ENCODE assay signal across 1 cellular context in genomic region chr16:3400779-3401688, GRCh38.
TF ChIP-seq lines count a peak whose summit lies in the region.

TSS of gene ZNF174 (plus strand) at chr16:3401215. CDS start at chr16:3402005, 790 bp downstream.
TSS of gene ZSCAN32 (minus strand) at chr16:3401004. CDS start at chr16:3397557, 3,447 bp downstream.

TF ChIP-seq in K562, 482 proteins besides CTCF, POLR2A, EP300 and RAD21 (continued from another document and continues in another):
- TF ChIP-seq, protein P1, sequence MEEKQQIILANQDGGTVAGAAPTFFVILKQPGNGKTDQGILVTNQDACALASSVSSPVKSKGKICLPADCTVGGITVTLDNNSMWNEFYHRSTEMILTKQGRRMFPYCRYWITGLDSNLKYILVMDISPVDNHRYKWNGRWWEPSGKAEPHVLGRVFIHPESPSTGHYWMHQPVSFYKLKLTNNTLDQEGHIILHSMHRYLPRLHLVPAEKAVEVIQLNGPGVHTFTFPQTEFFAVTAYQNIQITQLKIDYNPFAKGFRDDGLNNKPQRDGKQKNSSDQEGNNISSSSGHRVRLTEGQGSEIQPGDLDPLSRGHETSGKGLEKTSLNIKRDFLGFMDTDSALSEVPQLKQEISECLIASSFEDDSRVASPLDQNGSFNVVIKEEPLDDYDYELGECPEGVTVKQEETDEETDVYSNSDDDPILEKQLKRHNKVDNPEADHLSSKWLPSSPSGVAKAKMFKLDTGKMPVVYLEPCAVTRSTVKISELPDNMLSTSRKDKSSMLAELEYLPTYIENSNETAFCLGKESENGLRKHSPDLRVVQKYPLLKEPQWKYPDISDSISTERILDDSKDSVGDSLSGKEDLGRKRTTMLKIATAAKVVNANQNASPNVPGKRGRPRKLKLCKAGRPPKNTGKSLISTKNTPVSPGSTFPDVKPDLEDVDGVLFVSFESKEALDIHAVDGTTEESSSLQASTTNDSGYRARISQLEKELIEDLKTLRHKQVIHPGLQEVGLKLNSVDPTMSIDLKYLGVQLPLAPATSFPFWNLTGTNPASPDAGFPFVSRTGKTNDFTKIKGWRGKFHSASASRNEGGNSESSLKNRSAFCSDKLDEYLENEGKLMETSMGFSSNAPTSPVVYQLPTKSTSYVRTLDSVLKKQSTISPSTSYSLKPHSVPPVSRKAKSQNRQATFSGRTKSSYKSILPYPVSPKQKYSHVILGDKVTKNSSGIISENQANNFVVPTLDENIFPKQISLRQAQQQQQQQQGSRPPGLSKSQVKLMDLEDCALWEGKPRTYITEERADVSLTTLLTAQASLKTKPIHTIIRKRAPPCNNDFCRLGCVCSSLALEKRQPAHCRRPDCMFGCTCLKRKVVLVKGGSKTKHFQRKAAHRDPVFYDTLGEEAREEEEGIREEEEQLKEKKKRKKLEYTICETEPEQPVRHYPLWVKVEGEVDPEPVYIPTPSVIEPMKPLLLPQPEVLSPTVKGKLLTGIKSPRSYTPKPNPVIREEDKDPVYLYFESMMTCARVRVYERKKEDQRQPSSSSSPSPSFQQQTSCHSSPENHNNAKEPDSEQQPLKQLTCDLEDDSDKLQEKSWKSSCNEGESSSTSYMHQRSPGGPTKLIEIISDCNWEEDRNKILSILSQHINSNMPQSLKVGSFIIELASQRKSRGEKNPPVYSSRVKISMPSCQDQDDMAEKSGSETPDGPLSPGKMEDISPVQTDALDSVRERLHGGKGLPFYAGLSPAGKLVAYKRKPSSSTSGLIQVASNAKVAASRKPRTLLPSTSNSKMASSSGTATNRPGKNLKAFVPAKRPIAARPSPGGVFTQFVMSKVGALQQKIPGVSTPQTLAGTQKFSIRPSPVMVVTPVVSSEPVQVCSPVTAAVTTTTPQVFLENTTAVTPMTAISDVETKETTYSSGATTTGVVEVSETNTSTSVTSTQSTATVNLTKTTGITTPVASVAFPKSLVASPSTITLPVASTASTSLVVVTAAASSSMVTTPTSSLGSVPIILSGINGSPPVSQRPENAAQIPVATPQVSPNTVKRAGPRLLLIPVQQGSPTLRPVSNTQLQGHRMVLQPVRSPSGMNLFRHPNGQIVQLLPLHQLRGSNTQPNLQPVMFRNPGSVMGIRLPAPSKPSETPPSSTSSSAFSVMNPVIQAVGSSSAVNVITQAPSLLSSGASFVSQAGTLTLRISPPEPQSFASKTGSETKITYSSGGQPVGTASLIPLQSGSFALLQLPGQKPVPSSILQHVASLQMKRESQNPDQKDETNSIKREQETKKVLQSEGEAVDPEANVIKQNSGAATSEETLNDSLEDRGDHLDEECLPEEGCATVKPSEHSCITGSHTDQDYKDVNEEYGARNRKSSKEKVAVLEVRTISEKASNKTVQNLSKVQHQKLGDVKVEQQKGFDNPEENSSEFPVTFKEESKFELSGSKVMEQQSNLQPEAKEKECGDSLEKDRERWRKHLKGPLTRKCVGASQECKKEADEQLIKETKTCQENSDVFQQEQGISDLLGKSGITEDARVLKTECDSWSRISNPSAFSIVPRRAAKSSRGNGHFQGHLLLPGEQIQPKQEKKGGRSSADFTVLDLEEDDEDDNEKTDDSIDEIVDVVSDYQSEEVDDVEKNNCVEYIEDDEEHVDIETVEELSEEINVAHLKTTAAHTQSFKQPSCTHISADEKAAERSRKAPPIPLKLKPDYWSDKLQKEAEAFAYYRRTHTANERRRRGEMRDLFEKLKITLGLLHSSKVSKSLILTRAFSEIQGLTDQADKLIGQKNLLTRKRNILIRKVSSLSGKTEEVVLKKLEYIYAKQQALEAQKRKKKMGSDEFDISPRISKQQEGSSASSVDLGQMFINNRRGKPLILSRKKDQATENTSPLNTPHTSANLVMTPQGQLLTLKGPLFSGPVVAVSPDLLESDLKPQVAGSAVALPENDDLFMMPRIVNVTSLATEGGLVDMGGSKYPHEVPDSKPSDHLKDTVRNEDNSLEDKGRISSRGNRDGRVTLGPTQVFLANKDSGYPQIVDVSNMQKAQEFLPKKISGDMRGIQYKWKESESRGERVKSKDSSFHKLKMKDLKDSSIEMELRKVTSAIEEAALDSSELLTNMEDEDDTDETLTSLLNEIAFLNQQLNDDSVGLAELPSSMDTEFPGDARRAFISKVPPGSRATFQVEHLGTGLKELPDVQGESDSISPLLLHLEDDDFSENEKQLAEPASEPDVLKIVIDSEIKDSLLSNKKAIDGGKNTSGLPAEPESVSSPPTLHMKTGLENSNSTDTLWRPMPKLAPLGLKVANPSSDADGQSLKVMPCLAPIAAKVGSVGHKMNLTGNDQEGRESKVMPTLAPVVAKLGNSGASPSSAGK (IDR thresholded peaks at IDR 0.05) = peak; percentile 93
- TF ChIP-seq CBX1 (IDR thresholded peaks at IDR 0.05; ENCODE audit: low read depth) = peak; percentile 95
- TF ChIP-seq MTA1 (IDR thresholded peaks at IDR 0.05; ENCODE audit: borderline replicate concordance) = no peak
- TF ChIP-seq KAT8 (IDR thresholded peaks at IDR 0.05; ENCODE audit: low read depth) = no peak
- TF ChIP-seq LEF1 (IDR thresholded peaks at IDR 0.05) = no peak
- no peak for TF ChIP-seq HES1 (IDR thresholded peaks at IDR 0.05; ENCODE audit: low read depth)
- no peak for TF ChIP-seq ZNF239 (CRISPR knock-in tag; IDR thresholded peaks at IDR 0.05)
- no peak for TF ChIP-seq KLF10 (CRISPR knock-in tag; IDR thresholded peaks at IDR 0.05)
- TF ChIP-seq RFX5 (IDR thresholded peaks at IDR 0.05; ENCODE audit: low read depth, low read length) = no peak
- peak; percentile 92 for TF ChIP-seq ATF7 (IDR thresholded peaks at IDR 0.05)
- TF ChIP-seq TARDBP (IDR thresholded peaks at IDR 0.05) = no peak
- no peak for TF ChIP-seq ZNF24 (IDR thresholded peaks at IDR 0.05)
- TF ChIP-seq HNRNPK (IDR thresholded peaks at IDR 0.05; ENCODE audit: low read depth, low read length, poor library complexity, severe bottlenecking) = no peak
- TF ChIP-seq TAF9B (IDR thresholded peaks at IDR 0.05; ENCODE audit: partially characterized antibody) = no peak
- TF ChIP-seq RBM39 (optimal IDR thresholded peaks at IDR 0.05; ENCODE audit: low read depth, low read length) = no peak
- TF ChIP-seq ZNF431 (CRISPR knock-in tag; IDR thresholded peaks at IDR 0.05) = peak; percentile 77; the same call in 1 of the 2 replicates
- no peak for TF ChIP-seq SRSF3 (IDR thresholded peaks at IDR 0.05; ENCODE audit: insufficient read depth, low read length)
- TF ChIP-seq, protein P2, sequence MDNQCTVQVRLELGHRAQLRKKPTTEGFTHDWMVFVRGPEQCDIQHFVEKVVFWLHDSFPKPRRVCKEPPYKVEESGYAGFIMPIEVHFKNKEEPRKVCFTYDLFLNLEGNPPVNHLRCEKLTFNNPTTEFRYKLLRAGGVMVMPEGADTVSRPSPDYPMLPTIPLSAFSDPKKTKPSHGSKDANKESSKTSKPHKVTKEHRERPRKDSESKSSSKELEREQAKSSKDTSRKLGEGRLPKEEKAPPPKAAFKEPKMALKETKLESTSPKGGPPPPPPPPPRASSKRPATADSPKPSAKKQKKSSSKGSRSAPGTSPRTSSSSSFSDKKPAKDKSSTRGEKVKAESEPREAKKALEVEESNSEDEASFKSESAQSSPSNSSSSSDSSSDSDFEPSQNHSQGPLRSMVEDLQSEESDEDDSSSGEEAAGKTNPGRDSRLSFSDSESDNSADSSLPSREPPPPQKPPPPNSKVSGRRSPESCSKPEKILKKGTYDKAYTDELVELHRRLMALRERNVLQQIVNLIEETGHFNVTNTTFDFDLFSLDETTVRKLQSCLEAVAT (IDR thresholded peaks at IDR 0.05) = 0 out of 4 replicates have a peak, but pooled peaks of 1 of the 2 experiments have one; percentile 21
- no peak for TF ChIP-seq ZNF644 (tag; IDR thresholded peaks at IDR 0.05; ENCODE audit: low read depth)
- no peak for TF ChIP-seq ILF3 (IDR thresholded peaks at IDR 0.05; ENCODE audit: borderline replicate concordance)
- TF ChIP-seq FOXK2 (conservative IDR thresholded peaks at IDR 0.05 in 1 of 2, IDR thresholded peaks at IDR 0.05 in 1 of 2; ENCODE audit: low read depth in 2 of 2) = peak; percentile 84 to 89
- no peak for TF ChIP-seq ZNF668 (CRISPR knock-in tag; IDR thresholded peaks at IDR 0.05)
- TF ChIP-seq PHF20 (IDR thresholded peaks at IDR 0.05; ENCODE audit: partially characterized antibody) = peak; percentile 67
- TF ChIP-seq, protein P3, sequence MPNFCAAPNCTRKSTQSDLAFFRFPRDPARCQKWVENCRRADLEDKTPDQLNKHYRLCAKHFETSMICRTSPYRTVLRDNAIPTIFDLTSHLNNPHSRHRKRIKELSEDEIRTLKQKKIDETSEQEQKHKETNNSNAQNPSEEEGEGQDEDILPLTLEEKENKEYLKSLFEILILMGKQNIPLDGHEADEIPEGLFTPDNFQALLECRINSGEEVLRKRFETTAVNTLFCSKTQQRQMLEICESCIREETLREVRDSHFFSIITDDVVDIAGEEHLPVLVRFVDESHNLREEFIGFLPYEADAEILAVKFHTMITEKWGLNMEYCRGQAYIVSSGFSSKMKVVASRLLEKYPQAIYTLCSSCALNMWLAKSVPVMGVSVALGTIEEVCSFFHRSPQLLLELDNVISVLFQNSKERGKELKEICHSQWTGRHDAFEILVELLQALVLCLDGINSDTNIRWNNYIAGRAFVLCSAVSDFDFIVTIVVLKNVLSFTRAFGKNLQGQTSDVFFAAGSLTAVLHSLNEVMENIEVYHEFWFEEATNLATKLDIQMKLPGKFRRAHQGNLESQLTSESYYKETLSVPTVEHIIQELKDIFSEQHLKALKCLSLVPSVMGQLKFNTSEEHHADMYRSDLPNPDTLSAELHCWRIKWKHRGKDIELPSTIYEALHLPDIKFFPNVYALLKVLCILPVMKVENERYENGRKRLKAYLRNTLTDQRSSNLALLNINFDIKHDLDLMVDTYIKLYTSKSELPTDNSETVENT (CRISPR knock-in tag; IDR thresholded peaks at IDR 0.05) = peak; percentile 16; the same call in 1 of the 2 replicates
- TF ChIP-seq, protein P4, sequence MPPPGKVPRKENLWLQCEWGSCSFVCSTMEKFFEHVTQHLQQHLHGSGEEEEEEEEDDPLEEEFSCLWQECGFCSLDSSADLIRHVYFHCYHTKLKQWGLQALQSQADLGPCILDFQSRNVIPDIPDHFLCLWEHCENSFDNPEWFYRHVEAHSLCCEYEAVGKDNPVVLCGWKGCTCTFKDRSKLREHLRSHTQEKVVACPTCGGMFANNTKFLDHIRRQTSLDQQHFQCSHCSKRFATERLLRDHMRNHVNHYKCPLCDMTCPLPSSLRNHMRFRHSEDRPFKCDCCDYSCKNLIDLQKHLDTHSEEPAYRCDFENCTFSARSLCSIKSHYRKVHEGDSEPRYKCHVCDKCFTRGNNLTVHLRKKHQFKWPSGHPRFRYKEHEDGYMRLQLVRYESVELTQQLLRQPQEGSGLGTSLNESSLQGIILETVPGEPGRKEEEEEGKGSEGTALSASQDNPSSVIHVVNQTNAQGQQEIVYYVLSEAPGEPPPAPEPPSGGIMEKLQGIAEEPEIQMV (tag; conservative IDR thresholded peaks at IDR 0.05; ENCODE audit: low read depth) = no peak
- TF ChIP-seq, protein P5, sequence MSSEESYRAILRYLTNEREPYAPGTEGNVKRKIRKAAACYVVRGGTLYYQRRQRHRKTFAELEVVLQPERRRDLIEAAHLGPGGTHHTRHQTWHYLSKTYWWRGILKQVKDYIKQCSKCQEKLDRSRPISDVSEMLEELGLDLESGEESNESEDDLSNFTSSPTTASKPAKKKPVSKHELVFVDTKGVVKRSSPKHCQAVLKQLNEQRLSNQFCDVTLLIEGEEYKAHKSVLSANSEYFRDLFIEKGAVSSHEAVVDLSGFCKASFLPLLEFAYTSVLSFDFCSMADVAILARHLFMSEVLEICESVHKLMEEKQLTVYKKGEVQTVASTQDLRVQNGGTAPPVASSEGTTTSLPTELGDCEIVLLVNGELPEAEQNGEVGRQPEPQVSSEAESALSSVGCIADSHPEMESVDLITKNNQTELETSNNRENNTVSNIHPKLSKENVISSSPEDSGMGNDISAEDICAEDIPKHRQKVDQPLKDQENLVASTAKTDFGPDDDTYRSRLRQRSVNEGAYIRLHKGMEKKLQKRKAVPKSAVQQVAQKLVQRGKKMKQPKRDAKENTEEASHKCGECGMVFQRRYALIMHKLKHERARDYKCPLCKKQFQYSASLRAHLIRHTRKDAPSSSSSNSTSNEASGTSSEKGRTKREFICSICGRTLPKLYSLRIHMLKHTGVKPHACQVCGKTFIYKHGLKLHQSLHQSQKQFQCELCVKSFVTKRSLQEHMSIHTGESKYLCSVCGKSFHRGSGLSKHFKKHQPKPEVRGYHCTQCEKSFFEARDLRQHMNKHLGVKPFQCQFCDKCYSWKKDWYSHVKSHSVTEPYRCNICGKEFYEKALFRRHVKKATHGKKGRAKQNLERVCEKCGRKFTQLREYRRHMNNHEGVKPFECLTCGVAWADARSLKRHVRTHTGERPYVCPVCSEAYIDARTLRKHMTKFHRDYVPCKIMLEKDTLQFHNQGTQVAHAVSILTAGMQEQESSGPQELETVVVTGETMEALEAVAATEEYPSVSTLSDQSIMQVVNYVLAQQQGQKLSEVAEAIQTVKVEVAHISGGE (CRISPR knock-in tag; IDR thresholded peaks at IDR 0.05) = peak; percentile 69 to 94 (median 74); a peak in 5 of 6 replicates
- no peak for TF ChIP-seq HEY1 (CRISPR knock-in tag; IDR thresholded peaks at IDR 0.05; ENCODE audit: borderline replicate concordance)
- TF ChIP-seq MCM7 (IDR thresholded peaks at IDR 0.05) = no peak
- 0 out of 2 replicates have a peak, but pooled peaks have one; percentile 21 for TF ChIP-seq NBN (IDR thresholded peaks at IDR 0.05; ENCODE audit: low read depth)
- TF ChIP-seq, protein P6, sequence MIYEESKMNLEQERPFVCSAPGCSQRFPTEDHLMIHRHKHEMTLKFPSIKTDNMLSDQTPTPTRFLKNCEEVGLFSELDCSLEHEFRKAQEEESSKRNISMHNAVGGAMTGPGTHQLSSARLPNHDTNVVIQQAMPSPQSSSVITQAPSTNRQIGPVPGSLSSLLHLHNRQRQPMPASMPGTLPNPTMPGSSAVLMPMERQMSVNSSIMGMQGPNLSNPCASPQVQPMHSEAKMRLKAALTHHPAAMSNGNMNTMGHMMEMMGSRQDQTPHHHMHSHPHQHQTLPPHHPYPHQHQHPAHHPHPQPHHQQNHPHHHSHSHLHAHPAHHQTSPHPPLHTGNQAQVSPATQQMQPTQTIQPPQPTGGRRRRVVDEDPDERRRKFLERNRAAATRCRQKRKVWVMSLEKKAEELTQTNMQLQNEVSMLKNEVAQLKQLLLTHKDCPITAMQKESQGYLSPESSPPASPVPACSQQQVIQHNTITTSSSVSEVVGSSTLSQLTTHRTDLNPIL (CRISPR knock-in tag; IDR thresholded peaks at IDR 0.05) = no peak
- peak; percentile 76 to 93 for TF ChIP-seq MAZ (CRISPR knock-in tag; conservative IDR thresholded peaks at IDR 0.05 in 1 of 2, IDR thresholded peaks at IDR 0.05 in 1 of 2)
- no peak for TF ChIP-seq MAFK (IDR thresholded peaks at IDR 0.05; ENCODE audit: low read length)
- TF ChIP-seq, protein P7, sequence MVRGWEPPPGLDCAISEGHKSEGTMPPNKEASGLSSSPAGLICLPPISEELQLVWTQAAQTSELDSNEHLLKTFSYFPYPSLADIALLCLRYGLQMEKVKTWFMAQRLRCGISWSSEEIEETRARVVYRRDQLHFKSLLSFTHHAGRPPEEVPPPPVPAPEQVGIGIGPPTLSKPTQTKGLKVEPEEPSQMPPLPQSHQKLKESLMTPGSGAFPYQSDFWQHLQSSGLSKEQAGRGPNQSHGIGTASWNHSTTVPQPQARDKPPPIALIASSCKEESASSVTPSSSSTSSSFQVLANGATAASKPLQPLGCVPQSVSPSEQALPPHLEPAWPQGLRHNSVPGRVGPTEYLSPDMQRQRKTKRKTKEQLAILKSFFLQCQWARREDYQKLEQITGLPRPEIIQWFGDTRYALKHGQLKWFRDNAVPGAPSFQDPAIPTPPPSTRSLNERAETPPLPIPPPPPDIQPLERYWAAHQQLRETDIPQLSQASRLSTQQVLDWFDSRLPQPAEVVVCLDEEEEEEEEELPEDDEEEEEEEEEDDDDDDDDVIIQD (CRISPR knock-in tag; IDR thresholded peaks at IDR 0.05) = no peak
- TF ChIP-seq IFI16 (CRISPR knock-in tag; IDR thresholded peaks at IDR 0.05) = no peak
- TF ChIP-seq SNRNP70 (optimal IDR thresholded peaks at IDR 0.05; ENCODE audit: low read depth, low read length) = no peak
- TF ChIP-seq SRSF7 (optimal IDR thresholded peaks at IDR 0.05; ENCODE audit: low read depth, low read length) = no peak
